In the genomic region with DNA sequence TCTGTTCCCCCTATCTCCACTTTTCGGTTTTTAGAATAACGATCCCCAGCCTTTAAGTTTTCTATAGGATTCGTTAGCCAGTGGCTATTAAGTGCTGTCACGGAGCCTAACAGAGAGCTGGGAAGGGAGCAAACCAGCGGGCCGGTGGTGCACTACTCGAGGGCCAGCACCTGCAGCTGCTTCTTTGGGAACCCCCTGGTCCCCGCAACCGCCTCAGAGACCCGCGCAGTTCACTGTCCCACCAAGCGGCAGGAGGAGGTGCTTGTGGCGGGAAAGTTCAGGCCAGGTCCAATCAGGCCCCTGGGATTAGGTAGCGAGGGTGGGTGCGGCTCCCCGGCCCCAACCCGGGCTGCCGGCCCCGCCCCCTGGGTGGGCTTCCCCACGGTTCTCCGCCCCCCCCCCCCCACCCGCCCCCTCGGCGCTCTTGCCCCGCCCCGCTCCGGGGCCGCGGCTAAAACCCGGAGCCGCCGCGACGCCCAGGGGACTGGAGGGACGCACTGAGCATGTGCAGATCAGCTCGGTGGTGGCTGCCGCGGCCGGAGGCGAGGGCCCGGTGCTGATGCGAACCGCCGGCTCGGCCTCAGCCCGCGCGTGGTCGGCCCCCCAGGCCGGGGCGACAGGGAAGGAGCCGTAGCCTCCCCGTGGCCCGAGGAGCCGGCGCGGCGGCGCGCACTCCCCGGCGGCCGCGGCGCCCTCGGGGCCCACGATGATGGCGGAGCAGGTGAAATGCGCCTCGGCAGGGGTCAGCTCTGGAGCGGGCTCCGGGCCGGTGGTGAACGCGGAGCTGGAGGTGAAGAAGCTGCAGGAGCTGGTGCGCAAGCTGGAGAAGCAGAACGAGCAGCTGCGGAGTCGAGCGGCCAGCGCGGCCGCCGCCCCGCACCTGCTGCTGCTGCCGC, we compare ENCODE assay signal across 8 cellular contexts. TPM values are rescaled to one million over a fixed set of nuclear protein-coding genes. Genes with fewer than 3 reads are reported as not detected.
A peak's percentile ranks its signal among the peaks of the same experiment; 100 is the strongest.
DNase-seq lines count a peak whose midpoint lies in the region; ATAC-seq and TF ChIP-seq lines count a peak whose summit lies in the region.

Gene SLAIN1 (plus strand): TSS at position 480 of the 896 bp plus-strand sequence. CDS start 227 bp downstream, at position 707.

- no peaks in the 10 kb centered on the region for H3K36me3 ChIP-seq in endocrine pancreas (ENCODE audit: control insufficient read depth, insufficient read depth, low read length)

- peaks cover 22% of the 10 kb centered on the region for H3K4me1 ChIP-seq in endocrine pancreas (ENCODE audit: control insufficient read depth, insufficient read depth, low read length)
- peaks cover 23% of the 10 kb centered on the region for H3K4me1 ChIP-seq in mononuclear cell (ENCODE audit: insufficient read depth, low read length)

- POLR2A ChIA-PET in activated CD8-positive, alpha-beta memory T cell treated with anti-CD3 and anti-CD28 coated beads for 36 hours (lab: Charles Lee) = interaction anchor here (0.7 to 1.0 kb wide), 3 partner anchors 19 to 370 kb away, joined by 3 to 4 read pairs (median 3); no protein-coding TSS in a partner anchor

- H3K9me3 ChIP-seq in endocrine pancreas (ENCODE audit: control insufficient read depth, low read length) = no peaks in the 10 kb centered on the region
- H3K9me3 ChIP-seq in mononuclear cell (ENCODE audit: low read depth, low read length) = no peaks in the 10 kb centered on the region

- H3K4me3 ChIP-seq in endocrine pancreas (ENCODE audit: control insufficient read depth, insufficient read depth, low read length) (peak within 1 kb of the TSS; percentile 90), mononuclear cell (ENCODE audit: low read length) (peak within 1 kb of the TSS; percentile 69)

- no peaks in the 10 kb centered on the region for H3K27me3 ChIP-seq in endocrine pancreas (ENCODE audit: control insufficient read depth, insufficient read depth, low read length)
- peaks cover 16% of the 10 kb centered on the region for H3K27me3 ChIP-seq in mononuclear cell (ENCODE audit: insufficient read depth, low read length)

- peak within 1 kb of the TSS; percentile 66 for H3K27ac ChIP-seq in C4-2B

- peak within 1 kb of the TSS; percentile 84 for H3K9ac ChIP-seq in endocrine pancreas (ENCODE audit: control insufficient read depth, insufficient read depth, low read length)

- TF ChIP-seq CTCF in C4-2B (conservative IDR thresholded peaks at IDR 0.05) = no peak

- peak; percentile 28 for DNase-seq in NK-92 (lab: John Stamatoyannopoulos, UW; ENCODE audit: unreplicated experiment)
- peak; percentile 65 to 67 for DNase-seq in stimulated activated CD8-positive, alpha-beta memory T cell treated with anti-CD3 and anti-CD28 coated beads, Interleukin-4, amount 100 ng/mL, for 1 hour (ENCODE audit: low read depth in 2 of 2, low spot score in 1 of 2)

- CTCF ChIA-PET in activated CD8-positive, alpha-beta memory T cell treated with anti-CD3 and anti-CD28 coated beads for 36 hours (lab: Charles Lee) = interaction anchor here (1.2 to 1.4 kb wide), 2 partner anchors 43 to 104 kb away, joined by 3 to 4 read pairs; no protein-coding TSS in a partner anchor

- ATAC-seq in GM19372 (IDR thresholded peaks at IDR 0.05; ENCODE audit: low read depth, unreplicated experiment) (peak; percentile 64), HG03565 (IDR thresholded peaks at IDR 0.05; ENCODE audit: unreplicated experiment) (peak; percentile 47)

RNA-seq across cellular contexts. Expression of gene SLAIN1, which starts in this region (rescaled TPM):
- 10 to 100 TPM; 28.7 to 30.2 TPM for total RNA-seq in activated CD8-positive, alpha-beta memory T cell treated with anti-CD3 and anti-CD28 coated beads for 36 hours
- 81.9 TPM for total RNA-seq in mononuclear cell

Comparison
In these comparisons a context has a peak if more than half of its experiments do, and no peak if none do; other contexts are left out.
1. Peak in every context shown above with its lines: DNase-seq, ATAC-seq, H3K4me3 ChIP-seq and H3K27ac ChIP-seq.